In the genomic region with DNA sequence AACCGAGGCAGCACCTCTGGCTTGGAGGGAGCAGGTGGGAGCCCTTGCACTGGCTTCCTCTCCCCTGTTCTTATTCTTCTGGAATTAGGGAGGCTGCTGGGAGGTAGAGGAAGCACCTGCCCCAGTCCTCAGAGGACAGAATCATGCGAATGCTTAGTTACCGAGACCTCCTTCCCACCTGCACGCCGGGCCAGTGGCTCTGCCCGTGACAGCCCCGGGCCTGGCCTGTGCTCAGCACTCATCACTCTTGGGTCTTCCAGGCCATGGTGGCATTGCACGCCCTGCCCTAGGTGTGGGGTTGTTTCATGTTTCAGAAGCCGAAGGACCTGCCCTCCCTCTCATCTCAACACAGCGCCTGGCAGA, we compare ENCODE assay signal across 9 cellular contexts. TPM values are rescaled to one million over a fixed set of nuclear protein-coding genes. Genes with fewer than 3 reads are reported as not detected.
DNase-seq lines count a peak whose midpoint lies in the region; ATAC-seq and TF ChIP-seq lines count a peak whose summit lies in the region.
"Had no signal": no experiment of that assay in that cellular context is flagged by ENCODE, and none has a peak within 500 bp of the region (broad histone marks: within the 10 kb centered on the region; RNA-seq: fewer than 3 reads in every experiment).

No MANE protein-coding gene starts in this region.

- no peaks in the 10 kb centered on the region for H3K9me2 ChIP-seq in MM.1S (replicated peaks; ENCODE audit: insufficient read depth, low read length)

- POLR2A ChIA-PET in AG04450 (lab: Yijun Ruan, JAX), result no interaction called here

- intact Hi-C loops in thyroid gland (cut with DNase I) (no loop called here), tibial artery (cut with DNase I; ENCODE audit: low total_unique reads) (no loop called here)

- DNase-seq in AG04450 (ENCODE audit: low read depth, low spot score) (no peak), MM.1S (no peak), iPS-NIHi11 (ENCODE audit: low spot score) (peak; percentile 11), thyroid gland (no peak), NCI-H524 (lab: John Stamatoyannopoulos, UW) (no peak), tibial artery (no peak), cerebellum (ENCODE audit: low spot score) (no peak)
- DNase-seq: NCI-H2029 had no signal

- CTCF ChIA-PET in AG04450 (lab: Charles Lee), result no interaction called here

- H4K20me1 ChIP-seq in MM.1S (ENCODE audit: insufficient read depth, low read length), result no peaks in the 10 kb centered on the region

- no peaks in the 10 kb centered on the region for H3K79me2 ChIP-seq in MM.1S (ENCODE audit: low read length)

- ATAC-seq in GM19455 (IDR thresholded peaks at IDR 0.05; ENCODE audit: unreplicated experiment), result peak; percentile 36

- H3K9me3 ChIP-seq in AG04450 (ENCODE audit: control insufficient read depth, insufficient read depth, low read length), result peaks cover 16% of the 10 kb centered on the region
- H3K9me3 ChIP-seq in MM.1S (replicated peaks; ENCODE audit: insufficient read depth, low read length), result no peaks in the 10 kb centered on the region
- H3K9me3 ChIP-seq in thyroid gland, result no peaks in the 10 kb centered on the region
- no peaks in the 10 kb centered on the region for H3K9me3 ChIP-seq in tibial artery

- TF ChIP-seq POLR2A in thyroid gland (IDR thresholded peaks at IDR 0.05), result no peak

- peak overlapping the region; percentile 51 for H3K9ac ChIP-seq in MM.1S (ENCODE audit: low read length)

- H3K36me3 ChIP-seq in MM.1S (replicated peaks; ENCODE audit: insufficient read depth, low read length) (no peaks in the 10 kb centered on the region), thyroid gland (no peaks in the 10 kb centered on the region), tibial artery (no peaks in the 10 kb centered on the region)

- H3K27me3 ChIP-seq in AG04450 (ENCODE audit: control insufficient read depth, insufficient read depth, low read length) (peaks cover 73% of the 10 kb centered on the region), MM.1S (replicated peaks; ENCODE audit: insufficient read depth, low read length) (peaks cover 25% of the 10 kb centered on the region), thyroid gland (peaks cover 3% of the 10 kb centered on the region), tibial artery (peaks cover 0 to 63% of the 10 kb centered on the region in 2 donors)

- peak overlapping the region; percentile 28; the same call in 1 of the 2 replicates for H2AFZ ChIP-seq in MM.1S (ENCODE audit: low read length)

- WGBS in thyroid gland, 2 donors, result 90 to 92% methylated on average over 9 of the region's 10 CpGs

- H3K4me3 ChIP-seq in AG04450 (ENCODE audit: low read depth, low read length), result no peak overlapping the region
- peak overlapping the region; percentile 4; the same call in 1 of the 2 replicates for H3K4me3 ChIP-seq in MM.1S (ENCODE audit: low read length)
- H3K4me3 ChIP-seq in thyroid gland (replicated peaks in 1 of 3), result no peak overlapping the region
- H3K4me3 ChIP-seq in tibial artery, result no peak overlapping the region

- TF ChIP-seq CTCF in AG04450 (IDR thresholded peaks at IDR 0.05; ENCODE audit: low read depth, low read length) (no peak), MM.1S (IDR thresholded peaks at IDR 0.05; ENCODE audit: low read length) (no peak), thyroid gland (IDR thresholded peaks at IDR 0.05) (no peak), tibial artery (IDR thresholded peaks at IDR 0.05) (no peak)

- peak overlapping the region; percentile 61 for H3K27ac ChIP-seq in AG04450 (ENCODE audit: low read depth, low read length)
- peak overlapping the region; percentile 93 for H3K27ac ChIP-seq in MM.1S (ENCODE audit: low read length)
- H3K27ac ChIP-seq in thyroid gland, result no peak overlapping the region
- H3K27ac ChIP-seq in tibial artery, result no peak overlapping the region

- H3K4me1 ChIP-seq in MM.1S (ENCODE audit: low read length) (peaks cover 37% of the 10 kb centered on the region), thyroid gland (no peaks in the 10 kb centered on the region), tibial artery (peaks cover 0 to 7% (median 0%) of the 10 kb centered on the region in 4 donors)

- peaks cover 26% of the 10 kb centered on the region; the same call in 1 of the 2 replicates for H3F3A ChIP-seq in MM.1S (ENCODE audit: insufficient read depth, low read length)

- peak overlapping the region; percentile 62; the same call in 1 of the 2 replicates for H3K4me2 ChIP-seq in MM.1S (ENCODE audit: low read depth, low read length)

RNA-seq across cellular contexts. Expression of a gene that starts 45.3 kb away (rescaled TPM):
- not detected in 2 replicates for polyA plus RNA-seq in AG04450 (2011; rRNA removed)
- polyA minus RNA-seq in AG04450 (2011; rRNA and poly(A)+ RNA removed), result not detected in 2 replicates
- 1 to 10 TPM in 3 of 4 donors, under 1 TPM in 1; 0.78 to 3.2 (median 1.6) TPM for total RNA-seq in thyroid gland
- 8.0 TPM for total RNA-seq in cerebellum

Comparison
In these comparisons a context has a peak if more than half of its experiments do, and no peak if none do; other contexts are left out.
1. H3K27ac ChIP-seq: peak in AG04450 (single experiment) and MM.1S (single experiment); none in thyroid gland (0 of 3) and tibial artery (0 of 2).